Comparison of ENCODE assay signal across 1 cellular context in the genomic region with DNA sequence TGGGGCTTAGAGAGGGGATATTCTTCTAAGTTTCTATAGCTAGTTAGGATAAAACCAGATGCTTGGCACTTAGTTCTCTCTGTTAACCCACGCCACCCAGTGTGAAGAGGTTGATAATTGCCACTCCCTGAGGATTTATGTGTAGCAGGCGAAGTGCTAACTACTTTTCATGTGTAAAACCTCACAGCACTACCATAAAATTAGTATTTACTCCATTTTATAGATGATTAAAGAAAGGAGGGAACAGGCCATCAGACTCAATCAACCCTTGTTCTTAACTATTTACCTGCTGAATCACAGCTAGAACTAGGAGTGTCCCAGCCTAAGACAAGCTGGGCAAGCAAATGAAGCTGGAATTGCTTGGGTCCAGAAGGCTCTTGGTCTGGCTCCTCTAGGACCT.
TF ChIP-seq lines count a peak whose summit lies in the region.

No MANE protein-coding gene starts in this region.

TF ChIP-seq in K562, 482 proteins besides CTCF, POLR2A, EP300 and RAD21:
- TF ChIP-seq, protein P1, sequence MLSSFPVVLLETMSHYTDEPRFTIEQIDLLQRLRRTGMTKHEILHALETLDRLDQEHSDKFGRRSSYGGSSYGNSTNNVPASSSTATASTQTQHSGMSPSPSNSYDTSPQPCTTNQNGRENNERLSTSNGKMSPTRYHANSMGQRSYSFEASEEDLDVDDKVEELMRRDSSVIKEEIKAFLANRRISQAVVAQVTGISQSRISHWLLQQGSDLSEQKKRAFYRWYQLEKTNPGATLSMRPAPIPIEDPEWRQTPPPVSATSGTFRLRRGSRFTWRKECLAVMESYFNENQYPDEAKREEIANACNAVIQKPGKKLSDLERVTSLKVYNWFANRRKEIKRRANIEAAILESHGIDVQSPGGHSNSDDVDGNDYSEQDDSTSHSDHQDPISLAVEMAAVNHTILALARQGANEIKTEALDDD (IDR thresholded peaks at IDR 0.05) = peak; percentile 77
- TF ChIP-seq FOSL1 (tag; conservative IDR thresholded peaks at IDR 0.05) (no peak), CBFA2T2 (conservative IDR thresholded peaks at IDR 0.05) (no peak)
- TF ChIP-seq, protein P2, sequence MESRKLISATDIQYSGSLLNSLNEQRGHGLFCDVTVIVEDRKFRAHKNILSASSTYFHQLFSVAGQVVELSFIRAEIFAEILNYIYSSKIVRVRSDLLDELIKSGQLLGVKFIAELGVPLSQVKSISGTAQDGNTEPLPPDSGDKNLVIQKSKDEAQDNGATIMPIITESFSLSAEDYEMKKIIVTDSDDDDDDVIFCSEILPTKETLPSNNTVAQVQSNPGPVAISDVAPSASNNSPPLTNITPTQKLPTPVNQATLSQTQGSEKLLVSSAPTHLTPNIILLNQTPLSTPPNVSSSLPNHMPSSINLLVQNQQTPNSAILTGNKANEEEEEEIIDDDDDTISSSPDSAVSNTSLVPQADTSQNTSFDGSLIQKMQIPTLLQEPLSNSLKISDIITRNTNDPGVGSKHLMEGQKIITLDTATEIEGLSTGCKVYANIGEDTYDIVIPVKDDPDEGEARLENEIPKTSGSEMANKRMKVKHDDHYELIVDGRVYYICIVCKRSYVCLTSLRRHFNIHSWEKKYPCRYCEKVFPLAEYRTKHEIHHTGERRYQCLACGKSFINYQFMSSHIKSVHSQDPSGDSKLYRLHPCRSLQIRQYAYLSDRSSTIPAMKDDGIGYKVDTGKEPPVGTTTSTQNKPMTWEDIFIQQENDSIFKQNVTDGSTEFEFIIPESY (CRISPR knock-in tag; IDR thresholded peaks at IDR 0.05) = no peak
TF ChIP-seq in K562: peak in this region for 1.
